Comparison of ENCODE assay signal across 11 cellular contexts in genomic region chr2:36451512-36451911, GRCh38.
DNase-seq lines count a peak whose midpoint lies in the region; ATAC-seq and TF ChIP-seq lines count a peak whose summit lies in the region.
"Had no signal": no experiment of that assay in that cellular context is flagged by ENCODE, and none has a peak within 500 bp of the region (broad histone marks: within the 10 kb centered on the region; RNA-seq: fewer than 3 reads in every experiment).

No MANE protein-coding gene starts in this region.

- H3K23ac ChIP-seq in IMR-90 (ENCODE audit: low read depth, low read length): peak overlapping the region; percentile 68

- no peak overlapping the region for H2AFZ ChIP-seq in IMR-90 (replicated peaks; ENCODE audit: low read length, poor library complexity)

- CTCF ChIA-PET in IMR-90 (lab: Yijun Ruan, JAX): interaction anchor here (1.7 kb wide), 1 partner anchor 55 kb away, joined by 4 read pairs; no protein-coding TSS in a partner anchor

- peak overlapping the region; percentile 45 for H3K9ac ChIP-seq in IMR-90 (ENCODE audit: low read depth, low read length)

- ATAC-seq in IMR-90 (ENCODE audit: low read depth) (no peak; the same call in 1 of the 2 replicates), left ventricle myocardium superior (peak; percentile 37), GM21515 (IDR thresholded peaks at IDR 0.05; ENCODE audit: unreplicated experiment) (no peak), GM18519 (IDR thresholded peaks at IDR 0.05; ENCODE audit: low FRiP score, unreplicated experiment) (no peak), GM18909 (IDR thresholded peaks at IDR 0.05; ENCODE audit: poor library complexity, unreplicated experiment) (no peak)

- peaks cover 47 to 80% of the 10 kb centered on the region in 2 experiments for H3K79me1 ChIP-seq in IMR-90 (ENCODE audit: low read depth in 1 of 2, low read length in 2 of 2)

- H3K4ac ChIP-seq in IMR-90 (ENCODE audit: low read depth, low read length): peak overlapping the region; percentile 89

- TF ChIP-seq RAD21 in IMR-90 (IDR thresholded peaks at IDR 0.05; ENCODE audit: low read length): no peak

- no peak for TF ChIP-seq EP300 in suprapubic skin (IDR thresholded peaks at IDR 0.05)

- peak overlapping the region; percentile 48 for H2BK120ac ChIP-seq in IMR-90 (ENCODE audit: low read depth, low read length)

- intact Hi-C loops in IMR-90 (cut with micrococcal nuclease): loop anchor here (2.0 to 5.0 kb wide), 2 partner anchors 35 to 94 kb away; partner anchors contain the start of gene CRIM1
- intact Hi-C loops in left ventricle myocardium superior (cut with micrococcal nuclease): loop anchor here (10.0 kb wide), 1 partner anchor 53 kb away; no protein-coding TSS in a partner anchor

- H4K5ac ChIP-seq in IMR-90 (ENCODE audit: low read depth, low read length): peak overlapping the region; percentile 14

- H2AK5ac ChIP-seq in IMR-90 (ENCODE audit: low read depth, low read length): peak overlapping the region; percentile 90

- no TSS peak for BruUV-seq in IMR-90 (replicated peaks; lab: Mats Ljungman, UMichigan)

- no peak for TF ChIP-seq CTCF in IMR-90 (conservative IDR thresholded peaks at IDR 0.05; ENCODE audit: low read depth, low read length)
- no peak for TF ChIP-seq CTCF in suprapubic skin (IDR thresholded peaks at IDR 0.05)

- in situ Hi-C loops in IMR-90 (cut with MboI; ENCODE audit: low sequenced_read_pairs): no loop called here

- peak overlapping the region; percentile 4; the same call in 1 of the 2 replicates for H3K4me2 ChIP-seq in IMR-90 (ENCODE audit: low read depth, low read length)

- POLR2A ChIA-PET in IMR-90 (lab: Charles Lee; ENCODE audit: unreplicated experiment): no interaction called here

- peak overlapping the region; percentile 74 for H2BK5ac ChIP-seq in IMR-90 (ENCODE audit: low read depth, low read length, poor library complexity, severe bottlenecking)

- peaks cover 43% of the 10 kb centered on the region for H3K9me1 ChIP-seq in IMR-90 (ENCODE audit: insufficient read depth, low read length)

- H3K27me3 ChIP-seq in IMR-90 (ENCODE audit: control insufficient read depth, insufficient read depth, low read length) (no peaks in the 10 kb centered on the region), suprapubic skin (no peaks in the 10 kb centered on the region)

- peak overlapping the region; percentile 78 for H2BK15ac ChIP-seq in IMR-90 (ENCODE audit: low read depth, low read length)

- H3K4me3 ChIP-seq in IMR-90 (ENCODE audit: insufficient read depth, low read depth, low read length): no peak overlapping the region
- H3K4me3 ChIP-seq in suprapubic skin: no peak overlapping the region

- peak overlapping the region; percentile 66 for H3K14ac ChIP-seq in IMR-90 (replicated peaks; ENCODE audit: low read depth, low read length)

- dilution Hi-C loops in IMR-90 (cut with HindIII; ENCODE audit: low sequenced_read_pairs, unreplicated experiment): no loop called here

- H3K9me3 ChIP-seq in IMR-90 (ENCODE audit: control insufficient read depth, insufficient read depth, low read length) (no peaks in the 10 kb centered on the region), suprapubic skin (no peaks in the 10 kb centered on the region)

- peaks cover 48% of the 10 kb centered on the region for H3K4me1 ChIP-seq in IMR-90 (ENCODE audit: control insufficient read depth, insufficient read depth, low read length)
- peaks cover 19% of the 10 kb centered on the region for H3K4me1 ChIP-seq in suprapubic skin

- peak overlapping the region; percentile 33; the same call in 1 of the 2 replicates for H3K56ac ChIP-seq in IMR-90 (ENCODE audit: extremely low read depth, insufficient read depth, low read length)

- WGBS in IMR-90 (ENCODE audit: extremely low coverage in 2 of 2, insufficient read length in 1 of 2), 2 experiments: no CpG with 5 or more reads among the region's 5 CpGs
- WGBS in suprapubic skin: 81% methylated on average over 5 of the region's 5 CpGs

- DNase-seq in IMR-90: peak; percentile 63
- DNase-seq in amniotic epithelial cell (ENCODE audit: low read depth): peak; percentile 94
- DNase-seq in left ventricle myocardium superior: no peak
- no peak for DNase-seq in suprapubic skin (ENCODE audit: low spot score in 2 of 2)
- no peak for DNase-seq in foreskin melanocyte
- DNase-seq: effector CD8-positive, alpha-beta T cell; NCI-H2107; SHP77 had no signal

- H3K27ac ChIP-seq in IMR-90 (ENCODE audit: insufficient read depth, low read length) (peak overlapping the region; percentile 85), suprapubic skin (peak overlapping the region; percentile 22)

- H3K18ac ChIP-seq in IMR-90 (ENCODE audit: low read depth, low read length): peak overlapping the region; percentile 82

- peak overlapping the region; percentile 70 for H2BK20ac ChIP-seq in IMR-90 (ENCODE audit: low read depth, low read length)

- H4K8ac ChIP-seq in IMR-90 (ENCODE audit: low read depth in 2 of 2, low read length in 2 of 2): peak overlapping the region; percentile 16 to 77

- peaks cover 36% of the 10 kb centered on the region; the same call in 1 of the 2 replicates for H4K20me1 ChIP-seq in IMR-90 (ENCODE audit: insufficient read depth, low read length)

- H3K36me3 ChIP-seq in IMR-90 (ENCODE audit: control insufficient read depth, insufficient read depth, low read length) (peaks cover 34% of the 10 kb centered on the region), suprapubic skin (peaks cover 21% of the 10 kb centered on the region)

- no peak for TF ChIP-seq POLR2A in IMR-90 (IDR thresholded peaks at IDR 0.05; ENCODE audit: low read depth, low read length)
- no peak for TF ChIP-seq POLR2A in suprapubic skin (IDR thresholded peaks at IDR 0.05)

- no peak overlapping the region for H2AK9ac ChIP-seq in IMR-90 (replicated peaks; ENCODE audit: low read depth, low read length, poor library complexity)

- peak overlapping the region; percentile 75 for H4K91ac ChIP-seq in IMR-90 (ENCODE audit: insufficient read depth, low read depth, low read length)

TF ChIP-seq in IMR-90, 13 proteins besides CTCF, POLR2A, EP300 and RAD21:
- TF ChIP-seq CHD1 (IDR thresholded peaks at IDR 0.05; ENCODE audit: low read depth, low read length) (no peak), RFX5 (IDR thresholded peaks at IDR 0.05; ENCODE audit: low read depth, low read length) (no peak), SMC3 (IDR thresholded peaks at IDR 0.05; ENCODE audit: low read depth, low read length) (no peak), USF2 (IDR thresholded peaks at IDR 0.05; ENCODE audit: low read depth, low read length) (no peak), BHLHE40 (IDR thresholded peaks at IDR 0.05; ENCODE audit: low read depth, low read length) (no peak), ELK1 (IDR thresholded peaks at IDR 0.05; ENCODE audit: borderline replicate concordance, low read depth, low read length) (no peak), CEBPB (IDR thresholded peaks at IDR 0.05; ENCODE audit: low read depth, low read length) (no peak), FOS (IDR thresholded peaks at IDR 0.05; ENCODE audit: low read depth, low read length) (no peak), MAFK (IDR thresholded peaks at IDR 0.05; ENCODE audit: low read depth, low read length) (no peak), RCOR1 (IDR thresholded peaks at IDR 0.05; ENCODE audit: insufficient replicate concordance, low read length) (no peak), NFE2L2 (IDR thresholded peaks at IDR 0.05; ENCODE audit: low read depth, low read length) (no peak), MXI1 (IDR thresholded peaks at IDR 0.05; ENCODE audit: borderline replicate concordance, low read depth, low read length) (no peak), MAZ (IDR thresholded peaks at IDR 0.05; ENCODE audit: borderline replicate concordance, low read depth, low read length) (no peak)

Comparison
In these comparisons a context has a peak if more than half of its experiments do, and no peak if none do; other contexts are left out.
1. DNase-seq: peak in IMR-90 (single experiment) and amniotic epithelial cell (single experiment); none in left ventricle myocardium superior (single experiment), suprapubic skin (0 of 2) and foreskin melanocyte (single experiment).